Comparison of ENCODE assay signal across 8 cellular contexts in genomic region chr2:202064206-202064880, GRCh38. TPM values are rescaled to one million over a fixed set of nuclear protein-coding genes. Genes with fewer than 3 reads are reported as not detected.
DNase-seq lines count a peak whose midpoint lies in the region; ATAC-seq and TF ChIP-seq lines count a peak whose summit lies in the region.

No MANE protein-coding gene starts in this region.

- TF ChIP-seq CTCF in RWPE2 (IDR thresholded peaks at IDR 0.05; ENCODE audit: poor library complexity, severe bottlenecking), result no peak
- TF ChIP-seq CTCF in Peyer's patch (IDR thresholded peaks at IDR 0.05), result no peak

- H3K4me1 Mint-ChIP-seq in activated CD4-positive, alpha-beta T cell treated with anti-CD3 and anti-CD28 coated beads, Interleukin-2, amount 10 ng/mL, durations not matched to agents 7 days and 5 days, result no peaks in the 10 kb centered on the region

- peaks cover 3% of the 10 kb centered on the region; the same call in 1 of the 2 replicates for H3K4me1 ChIP-seq in HAP-1
- H3K4me1 ChIP-seq in RWPE2 (ENCODE audit: insufficient read depth, poor library complexity, severe bottlenecking), result no peaks in the 10 kb centered on the region
- peaks cover 0 to 5% (median 0%) of the 10 kb centered on the region in 4 donors for H3K4me1 ChIP-seq in Peyer's patch

- in situ Hi-C loops in HAP-1 (cut with MboI; ENCODE audit: low sequenced_read_pairs), result no loop called here

- no peaks in the 10 kb centered on the region for H3K9me3 Mint-ChIP-seq in activated CD4-positive, alpha-beta T cell treated with anti-CD3 and anti-CD28 coated beads, Interleukin-2, amount 10 ng/mL, durations not matched to agents 7 days and 5 days

- H3K27me3 Mint-ChIP-seq in activated CD4-positive, alpha-beta T cell treated with anti-CD3 and anti-CD28 coated beads, Interleukin-2, amount 10 ng/mL, durations not matched to agents 7 days and 5 days, result peaks cover 15% of the 10 kb centered on the region

- CTCF ChIA-PET in activated CD4-positive, alpha-beta T cell treated with anti-CD3 and anti-CD28 coated beads, Interleukin-2, amount 10 ng/mL, durations not matched to agents 7 days and 5 days (lab: Charles Lee), result interaction anchor here (1.6 kb wide), 1 partner anchor 32 kb away, joined by 3 read pairs; no protein-coding TSS in a partner anchor

- no peak for TF ChIP-seq POLR2A in Peyer's patch (IDR thresholded peaks at IDR 0.05)

- H3K4me3 ChIP-seq in HAP-1 (no peak overlapping the region), RWPE2 (ENCODE audit: severe bottlenecking) (no peak overlapping the region), Peyer's patch (no peak overlapping the region)

- peak; percentile 15 to 45 for DNase-seq in HAP-1 (ENCODE audit: low spot score in 2 of 2)
- DNase-seq in RWPE2 (ENCODE audit: low spot score), result no peak
- peak in 34 of 42 donors; percentile 8 to 80 (median 40) for DNase-seq in head of caudate nucleus
- DNase-seq in sciatic nerve (ENCODE audit: low spot score), result no peak
- no peak for DNase-seq in NCI-H345 (lab: John Stamatoyannopoulos, UW)
- no peak for DNase-seq in activated CD4-positive, alpha-beta T cell treated with anti-CD3 and anti-CD28 coated beads, Interleukin-2, amount 10 ng/mL, durations not matched to agents 7 days and 5 days
- no peak for DNase-seq in Peyer's patch

- H3K27ac ChIP-seq in RWPE2 (ENCODE audit: poor library complexity, severe bottlenecking) (no peak overlapping the region), Peyer's patch (peak overlapping the region in 1 of 4 donors; percentile 38)

- intact Hi-C loops in head of caudate nucleus (cut with DNase I), result no loop called here
- intact Hi-C loops in sciatic nerve (cut with DNase I), result no loop called here

- peak; percentile 70 for ATAC-seq in RWPE2 (ENCODE audit: low read depth)
- peak; percentile 78 for ATAC-seq in sciatic nerve
- ATAC-seq in GM21381 (IDR thresholded peaks at IDR 0.05; ENCODE audit: unreplicated experiment), result no peak

- POLR2A ChIA-PET in activated CD4-positive, alpha-beta T cell treated with anti-CD3 and anti-CD28 coated beads, Interleukin-2, amount 10 ng/mL, durations not matched to agents 7 days and 5 days (lab: Charles Lee), result no interaction called here

- H3K36me3 ChIP-seq in HAP-1 (replicated peaks) (no peaks in the 10 kb centered on the region), RWPE2 (ENCODE audit: low read depth) (no peaks in the 10 kb centered on the region), Peyer's patch (no peaks in the 10 kb centered on the region)

- no peak overlapping the region for H3K27ac Mint-ChIP-seq in activated CD4-positive, alpha-beta T cell treated with anti-CD3 and anti-CD28 coated beads, Interleukin-2, amount 10 ng/mL, durations not matched to agents 7 days and 5 days

- no peaks in the 10 kb centered on the region for H3K9me3 ChIP-seq in HAP-1
- no peaks in the 10 kb centered on the region for H3K9me3 ChIP-seq in RWPE2 (ENCODE audit: severe bottlenecking)
- no peaks in the 10 kb centered on the region for H3K9me3 ChIP-seq in Peyer's patch

- no peaks in the 10 kb centered on the region for H3K36me3 Mint-ChIP-seq in activated CD4-positive, alpha-beta T cell treated with anti-CD3 and anti-CD28 coated beads, Interleukin-2, amount 10 ng/mL, durations not matched to agents 7 days and 5 days (ENCODE audit: low read depth)

- no peak overlapping the region for H3K4me3 Mint-ChIP-seq in activated CD4-positive, alpha-beta T cell treated with anti-CD3 and anti-CD28 coated beads, Interleukin-2, amount 10 ng/mL, durations not matched to agents 7 days and 5 days

- no peaks in the 10 kb centered on the region for H3K27me3 ChIP-seq in HAP-1 (ENCODE audit: low read depth)
- H3K27me3 ChIP-seq in RWPE2 (ENCODE audit: insufficient read depth, poor library complexity, severe bottlenecking), result no peaks in the 10 kb centered on the region
- H3K27me3 ChIP-seq in Peyer's patch, result no peaks in the 10 kb centered on the region

RNA-seq across cellular contexts. Expression of gene KIAA2012, which starts 8.7 kb away (rescaled TPM):
- not detected for total RNA-seq in sciatic nerve
- total RNA-seq in activated CD4-positive, alpha-beta T cell treated with anti-CD3 and anti-CD28 coated beads, Interleukin-2, amount 10 ng/mL, durations not matched to agents 7 days and 5 days, result not detected
- under 1 TPM in 1 of 4 donors, not detected in 3; 0.27 TPM for total RNA-seq in Peyer's patch

RNA-seq across cellular contexts. Expression of gene FZD7, which starts 30.7 kb away (rescaled TPM):
- 13.0 TPM for total RNA-seq in sciatic nerve
- under 1 TPM; 0.10 to 0.12 TPM for total RNA-seq in activated CD4-positive, alpha-beta T cell treated with anti-CD3 and anti-CD28 coated beads, Interleukin-2, amount 10 ng/mL, durations not matched to agents 7 days and 5 days
- 10 to 100 TPM in 2 of 4 donors, 1 to 10 TPM in 2; 5.8 to 18.8 (median 11.4) TPM for total RNA-seq in Peyer's patch

Comparison
In these comparisons a context has a peak if more than half of its experiments do, and no peak if none do; other contexts are left out.
1. DNase-seq: peak in HAP-1 (2 of 2) and head of caudate nucleus (34 of 42); none in RWPE2 (single experiment), sciatic nerve (single experiment), NCI-H345 (single experiment), activated CD4-positive, alpha-beta T cell treated with anti-CD3 and anti-CD28 coated beads, Interleukin-2, amount 10 ng/mL, durations not matched to agents 7 days and 5 days (single experiment) and Peyer's patch (0 of 3).
2. RNA of gene FZD7, which starts 30.7 kb away (total RNA-seq): 5.8 to 18.8 TPM in Peyer's patch and 13.0 TPM in sciatic nerve (single experiment); 0.10 to 0.12 TPM in activated CD4-positive, alpha-beta T cell treated with anti-CD3 and anti-CD28 coated beads, Interleukin-2, amount 10 ng/mL, durations not matched to agents 7 days and 5 days; every median in the first group is over 4 times any median in the second.